7 cellular contexts compared by ENCODE assay signal in genomic region chr4:139030614-139031235, GRCh38.
DNase-seq lines count a peak whose midpoint lies in the region; ATAC-seq and TF ChIP-seq lines count a peak whose summit lies in the region.

No MANE protein-coding gene starts in this region.

- H3K36me3 ChIP-seq in brain microvascular endothelial cell (replicated peaks) = no peaks in the 10 kb centered on the region

- peak; percentile 77 for ATAC-seq in HG02852 (IDR thresholded peaks at IDR 0.05; ENCODE audit: unreplicated experiment)

- H3K4me3 ChIP-seq in brain microvascular endothelial cell (ENCODE audit: low read depth, low read length) = no peak overlapping the region

- H3K27me3 ChIP-seq in brain microvascular endothelial cell (replicated peaks) = no peaks in the 10 kb centered on the region

- peak; percentile 77 for DNase-seq in GM13977 (ENCODE audit: low spot score)
- peak; percentile 73 for DNase-seq in NCI-H2029 (lab: John Stamatoyannopoulos, UW)
- DNase-seq in UCSD-AML1 (lab: John Stamatoyannopoulos, UW; ENCODE audit: unreplicated experiment) = peak; percentile 58
- peak; percentile 75 for DNase-seq in brain microvascular endothelial cell
- peak; percentile 75 for DNase-seq in iPS-NIHi7 (ENCODE audit: extremely low spot score)
- peak; percentile 44 to 71 (median 47) for DNase-seq in stimulated activated CD4-positive, alpha-beta T cell treated with anti-CD3 and anti-CD28 coated beads, Interleukin-12 subunit alpha, Interleukin-12 subunit beta, amount 100 ng/mL, for 48 hours (ENCODE audit: low read depth in 2 of 3, low spot score in 1 of 3)

- no peak overlapping the region for H3K27ac ChIP-seq in brain microvascular endothelial cell

- TF ChIP-seq CTCF in GM13977 (IDR thresholded peaks at IDR 0.05; ENCODE audit: extremely low read depth, insufficient read depth, missing control alignments) (peak; percentile 85), brain microvascular endothelial cell (IDR thresholded peaks at IDR 0.05; ENCODE audit: low read depth, low read length, missing control alignments) (peak; percentile 88)

- in situ Hi-C loops in GM13977 (cut with MboI; ENCODE audit: low pct_unique_long_range_greater_than_20kb, low sequenced_read_pairs, unreplicated experiment) = no loop called here
- in situ Hi-C loops in brain microvascular endothelial cell (cut with HindIII; ENCODE audit: low pct_ligation_motif_present, low sequenced_read_pairs) = no loop called here
